9 cellular contexts compared by ENCODE assay signal in genomic region chr17:31319253-31319661, GRCh38. TPM values are rescaled to one million over a fixed set of nuclear protein-coding genes. Genes with fewer than 3 reads are reported as not detected.
DNase-seq lines count a peak whose midpoint lies in the region; ATAC-seq and TF ChIP-seq lines count a peak whose summit lies in the region.
"Had no signal": no experiment of that assay in that cellular context is flagged by ENCODE, and none has a peak within 500 bp of the region (broad histone marks: within the 10 kb centered on the region; RNA-seq: fewer than 3 reads in every experiment).

No MANE protein-coding gene starts in this region.

- H3K9me3 Mint-ChIP-seq in activated naive CD4-positive, alpha-beta T cell treated with anti-CD3 and anti-CD28 coated beads, Interleukin-2, amount 50 U/mL, for 72 hours, result no peaks in the 10 kb centered on the region

- DNase-seq in GM12864 (ENCODE audit: low read depth), result peak; percentile 85
- peak; percentile 79 for DNase-seq in KBM-7
- no peak for DNase-seq in activated naive CD4-positive, alpha-beta T cell treated with anti-CD3 and anti-CD28 coated beads, Interleukin-2, amount 50 U/mL, for 72 hours (ENCODE audit: low spot score in 2 of 2)
- no peak for DNase-seq in osteoblast (ENCODE audit: insufficient read length, low spot score, missing footprints)
- no peak for DNase-seq in central memory CD4-positive, alpha-beta T cell
- no peak for DNase-seq in NCI-H2107 treated with DMSO at 0.1 percent for 48 hours (lab: John Stamatoyannopoulos, UW; ENCODE audit: unreplicated experiment)
- no peak for DNase-seq in tibial artery
- no peak for DNase-seq in stimulated activated CD4-positive, alpha-beta T cell treated with anti-CD3 and anti-CD28 coated beads, Interleukin-4, amount 100 ng/mL, for 1 hour
- DNase-seq: SW 1271 had no signal

- H3K27ac ChIP-seq in osteoblast (ENCODE audit: low read depth, low read length) (peak overlapping the region; percentile 54), tibial artery (no peak overlapping the region)

- H3K36me3 Mint-ChIP-seq in activated naive CD4-positive, alpha-beta T cell treated with anti-CD3 and anti-CD28 coated beads, Interleukin-2, amount 50 U/mL, for 72 hours, result peaks cover 12 to 14% of the 10 kb centered on the region in 2 donors

- H2AFZ ChIP-seq in osteoblast (ENCODE audit: low read length), result no peak overlapping the region

- H3K9me3 ChIP-seq in osteoblast (ENCODE audit: low read depth, low read length), result no peaks in the 10 kb centered on the region
- no peaks in the 10 kb centered on the region for H3K9me3 ChIP-seq in tibial artery

- intact Hi-C loops in tibial artery (cut with DNase I; ENCODE audit: low total_unique reads), result no loop called here

- H3K4me1 ChIP-seq in osteoblast (ENCODE audit: insufficient read depth, low read length), result peaks cover 23% of the 10 kb centered on the region
- no peaks in the 10 kb centered on the region for H3K4me1 ChIP-seq in tibial artery

- peaks cover 22% of the 10 kb centered on the region for H3K79me2 ChIP-seq in osteoblast (ENCODE audit: insufficient read depth, low read length)

- in situ Hi-C loops in KBM-7 (cut with MboI; ENCODE audit: low pct_unique_long_range_greater_than_20kb, low sequenced_read_pairs), result loop anchor here (25.0 kb wide), 1 partner anchor 107 kb away; no protein-coding TSS in a partner anchor

- H3K27me3 ChIP-seq in osteoblast (ENCODE audit: insufficient read depth, low read length) (no peaks in the 10 kb centered on the region), tibial artery (no peaks in the 10 kb centered on the region)

- ATAC-seq in activated naive CD4-positive, alpha-beta T cell treated with anti-CD3 and anti-CD28 coated beads, Interleukin-2, amount 50 U/mL, for 72 hours, result peak; percentile 40 to 56

- no peaks in the 10 kb centered on the region for H4K20me1 ChIP-seq in osteoblast (ENCODE audit: insufficient read depth, low read length)

- H3K4me2 ChIP-seq in osteoblast (ENCODE audit: insufficient read depth, low read length), result no peak overlapping the region

- H3K27ac Mint-ChIP-seq in activated naive CD4-positive, alpha-beta T cell treated with anti-CD3 and anti-CD28 coated beads, Interleukin-2, amount 50 U/mL, for 72 hours, result peak overlapping the region; percentile 90 to 96

- H3K36me3 ChIP-seq in osteoblast (ENCODE audit: insufficient read depth, low read length) (no peaks in the 10 kb centered on the region), tibial artery (no peaks in the 10 kb centered on the region)

- H3K4me3 ChIP-seq in GM12864 (ENCODE audit: low read depth, low read length), result peak overlapping the region; percentile 66; the same call in 1 of the 2 replicates
- H3K4me3 ChIP-seq in osteoblast (ENCODE audit: insufficient read depth, low read length), result no peak overlapping the region
- H3K4me3 ChIP-seq in tibial artery, result no peak overlapping the region

- TF ChIP-seq CTCF in GM12864 (IDR thresholded peaks at IDR 0.05; ENCODE audit: low read depth, low read length, missing control alignments) (no peak), osteoblast (IDR thresholded peaks at IDR 0.05; ENCODE audit: extremely low read depth, low read depth, low read length) (no peak), tibial artery (IDR thresholded peaks at IDR 0.05) (no peak)

RNA-seq across cellular contexts. Expression of gene EVI2A, which starts 2.2 kb away (rescaled TPM):
- total RNA-seq in activated naive CD4-positive, alpha-beta T cell treated with anti-CD3 and anti-CD28 coated beads, Interleukin-2, amount 50 U/mL, for 72 hours, result 10 to 100 TPM; 16.3 to 22.0 TPM
- 191 and 244 TPM in 2 replicates for total RNA-seq in osteoblast

RNA-seq across cellular contexts. Expression of gene EVI2B, which starts 5.4 kb away (rescaled TPM):
- total RNA-seq in activated naive CD4-positive, alpha-beta T cell treated with anti-CD3 and anti-CD28 coated beads, Interleukin-2, amount 50 U/mL, for 72 hours, result 10 to 100 TPM in 1 of 2 donors, 1 to 10 TPM in 1; 7.4 to 16.1 TPM
- 4.0 and 6.2 TPM in 2 replicates for total RNA-seq in osteoblast

RNA-seq across cellular contexts. Expression of gene OMG, which starts 22.2 kb away (rescaled TPM):
- under 1 TPM in 1 of 2 donors, not detected in 1; 0.12 TPM for total RNA-seq in activated naive CD4-positive, alpha-beta T cell treated with anti-CD3 and anti-CD28 coated beads, Interleukin-2, amount 50 U/mL, for 72 hours
- 0.72 and 0.88 TPM in 2 replicates for total RNA-seq in osteoblast

Comparison
In these comparisons a context has a peak if more than half of its experiments do, and no peak if none do; other contexts are left out.
1. DNase-seq: peak in GM12864 (single experiment) and KBM-7 (single experiment); none in activated naive CD4-positive, alpha-beta T cell treated with anti-CD3 and anti-CD28 coated beads, Interleukin-2, amount 50 U/mL, for 72 hours (0 of 2), osteoblast (single experiment), central memory CD4-positive, alpha-beta T cell (single experiment), NCI-H2107 treated with DMSO at 0.1 percent for 48 hours (single experiment), tibial artery (0 of 2) and stimulated activated CD4-positive, alpha-beta T cell treated with anti-CD3 and anti-CD28 coated beads, Interleukin-4, amount 100 ng/mL, for 1 hour (single experiment).